In genomic region chr22:16783930-16784354, GRCh38 we compare ENCODE assay signal across 9 cellular contexts. TPM values are rescaled to one million over a fixed set of nuclear protein-coding genes. Genes with fewer than 3 reads are reported as not detected.
DNase-seq lines count a peak whose midpoint lies in the region; ATAC-seq and TF ChIP-seq lines count a peak whose summit lies in the region.
"Had no signal": no experiment of that assay in that cellular context is flagged by ENCODE, and none has a peak within 500 bp of the region (broad histone marks: within the 10 kb centered on the region; RNA-seq: fewer than 3 reads in every experiment).

No MANE protein-coding gene starts in this region.

- no peak overlapping the region for H3K4me3 Mint-ChIP-seq in mesothelial cell of epicardium

- H3K27me3 Mint-ChIP-seq in mesothelial cell of epicardium (ENCODE audit: low read depth): no peaks in the 10 kb centered on the region

- no peak overlapping the region for H3K27ac Mint-ChIP-seq in mesothelial cell of epicardium

- DNase-seq in NCI-H1105 treated with DMSO at 0.1 percent for 48 hours (lab: John Stamatoyannopoulos, UW) (peak; percentile 24), NCI-H1105 (lab: John Stamatoyannopoulos, UW) (no peak), HS-27A (ENCODE audit: low read depth) (peak; percentile 12), SW480 (ENCODE audit: low spot score) (peak; percentile 28), mesothelial cell of epicardium (ENCODE audit: low spot score in 2 of 2, unreplicated experiment in 2 of 2) (no peak), hepatic stellate cell (ENCODE audit: low spot score) (no peak), ecto neural progenitor cell (ENCODE audit: low spot score) (no peak)
- DNase-seq: activated CD8-positive, alpha-beta memory T cell treated with anti-CD3 and anti-CD28 coated beads, Interleukin-2, amount 50 U/mL, for 48 hours had no signal

- no peaks in the 10 kb centered on the region for H3K36me3 Mint-ChIP-seq in mesothelial cell of epicardium

- no peaks in the 10 kb centered on the region for H3K9me3 Mint-ChIP-seq in mesothelial cell of epicardium

- TF ChIP-seq CTCF in mesothelial cell of epicardium (IDR thresholded peaks at IDR 0.05; ENCODE audit: unreplicated experiment): peak; percentile 61

- no peaks in the 10 kb centered on the region for H3K4me1 Mint-ChIP-seq in mesothelial cell of epicardium

- ATAC-seq in GM18907 (IDR thresholded peaks at IDR 0.05; ENCODE audit: unreplicated experiment): no peak

RNA-seq across cellular contexts. Expression of gene XKR3, which starts 41.3 kb away (rescaled TPM):
- total RNA-seq in mesothelial cell of epicardium: not detected in 3 replicates

Comparison
In these comparisons a context has a peak if more than half of its experiments do, and no peak if none do; other contexts are left out.
1. DNase-seq: peak in NCI-H1105 treated with DMSO at 0.1 percent for 48 hours (single experiment), HS-27A (single experiment) and SW480 (single experiment); none in NCI-H1105 (single experiment), mesothelial cell of epicardium (0 of 2), hepatic stellate cell (single experiment) and ecto neural progenitor cell (single experiment).